In the genomic region with DNA sequence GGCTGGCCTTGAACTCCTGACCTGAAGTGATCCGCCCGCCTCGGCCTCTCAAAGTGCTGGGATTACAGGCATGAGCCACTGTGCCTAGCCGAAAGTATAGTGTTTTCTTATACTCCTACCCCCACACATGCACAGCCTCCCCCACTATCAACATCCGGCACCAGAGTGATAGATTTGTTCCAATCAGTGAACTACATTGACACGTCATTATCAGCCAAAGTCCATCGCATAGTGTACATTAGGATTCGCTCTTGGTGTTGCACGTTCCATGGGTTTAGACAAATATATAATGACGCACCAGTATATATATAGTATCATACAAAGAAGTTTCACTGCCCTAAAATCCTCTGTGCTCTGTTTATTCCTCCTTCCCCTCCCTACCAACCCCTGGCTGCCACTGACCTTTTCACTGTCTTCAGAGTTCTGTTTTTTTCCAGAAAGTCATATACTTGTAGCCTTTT, we compare ENCODE assay signal across 1 cellular context.
TF ChIP-seq lines count a peak whose summit lies in the region.

No MANE protein-coding gene starts in this region.

TF ChIP-seq in HepG2, 621 proteins besides CTCF, POLR2A, EP300 and RAD21 (continued from another document and continues in another):
- TF ChIP-seq, protein P1, sequence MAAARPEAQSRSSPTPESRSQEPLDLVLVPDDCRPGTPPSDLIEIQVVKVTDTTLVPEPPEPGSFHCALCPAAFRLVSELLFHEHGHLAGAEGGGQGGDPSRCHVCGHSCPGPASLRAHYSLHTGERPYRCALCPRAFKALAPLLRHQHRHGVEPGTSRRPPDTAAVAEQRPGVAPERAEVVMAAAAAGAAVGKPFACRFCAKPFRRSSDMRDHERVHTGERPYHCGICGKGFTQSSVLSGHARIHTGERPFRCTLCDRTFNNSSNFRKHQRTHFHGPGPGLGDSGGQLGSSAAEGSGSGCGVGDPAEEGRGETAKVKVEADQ (CRISPR knock-in tag; IDR thresholded peaks at IDR 0.05; ENCODE audit: borderline replicate concordance), result no peak
- TF ChIP-seq KMT2B (CRISPR knock-in tag; IDR thresholded peaks at IDR 0.05), result no peak
- TF ChIP-seq PCBP1 (IDR thresholded peaks at IDR 0.05; ENCODE audit: borderline replicate concordance, low read depth, low read length), result no peak
- TF ChIP-seq, protein P2, sequence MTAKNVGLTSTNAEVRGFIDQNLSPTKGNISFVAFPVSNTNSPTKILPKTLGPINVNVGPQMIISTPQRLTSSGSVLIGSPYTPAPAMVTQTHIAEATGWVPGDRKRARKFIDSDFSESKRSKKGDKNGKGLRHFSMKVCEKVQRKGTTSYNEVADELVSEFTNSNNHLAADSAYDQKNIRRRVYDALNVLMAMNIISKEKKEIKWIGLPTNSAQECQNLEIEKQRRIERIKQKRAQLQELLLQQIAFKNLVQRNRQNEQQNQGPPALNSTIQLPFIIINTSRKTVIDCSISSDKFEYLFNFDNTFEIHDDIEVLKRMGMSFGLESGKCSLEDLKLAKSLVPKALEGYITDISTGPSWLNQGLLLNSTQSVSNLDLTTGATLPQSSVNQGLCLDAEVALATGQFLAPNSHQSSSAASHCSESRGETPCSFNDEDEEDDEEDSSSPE (CRISPR knock-in tag; IDR thresholded peaks at IDR 0.05), result peak; percentile 28; the same call in 1 of the 2 replicates
- no peak for TF ChIP-seq ZNF20 (CRISPR knock-in tag; IDR thresholded peaks at IDR 0.05)
- peak; percentile 45; the same call in 1 of the 2 replicates for TF ChIP-seq KAT7 (CRISPR knock-in tag; IDR thresholded peaks at IDR 0.05; ENCODE audit: borderline replicate concordance)
- TF ChIP-seq, protein P3, sequence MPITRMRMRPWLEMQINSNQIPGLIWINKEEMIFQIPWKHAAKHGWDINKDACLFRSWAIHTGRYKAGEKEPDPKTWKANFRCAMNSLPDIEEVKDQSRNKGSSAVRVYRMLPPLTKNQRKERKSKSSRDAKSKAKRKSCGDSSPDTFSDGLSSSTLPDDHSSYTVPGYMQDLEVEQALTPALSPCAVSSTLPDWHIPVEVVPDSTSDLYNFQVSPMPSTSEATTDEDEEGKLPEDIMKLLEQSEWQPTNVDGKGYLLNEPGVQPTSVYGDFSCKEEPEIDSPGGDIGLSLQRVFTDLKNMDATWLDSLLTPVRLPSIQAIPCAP (CRISPR knock-in tag; IDR thresholded peaks at IDR 0.05; ENCODE audit: low read depth), result no peak
- no peak for TF ChIP-seq SIX4 (CRISPR knock-in tag; IDR thresholded peaks at IDR 0.05)
- TF ChIP-seq HOXD1 (CRISPR knock-in tag; IDR thresholded peaks at IDR 0.05), result peak; percentile 92
- TF ChIP-seq MAFG (CRISPR knock-in tag; IDR thresholded peaks at IDR 0.05), result no peak
- TF ChIP-seq ZNF446 (CRISPR knock-in tag; IDR thresholded peaks at IDR 0.05), result no peak
- TF ChIP-seq NAIF1 (CRISPR knock-in tag; IDR thresholded peaks at IDR 0.05; ENCODE audit: borderline replicate concordance), result 0 out of 2 replicates have a peak, but pooled peaks have one; percentile 37
- no peak for TF ChIP-seq KDM5B (CRISPR knock-in tag; IDR thresholded peaks at IDR 0.05; ENCODE audit: borderline replicate concordance)
- peak; percentile 72; the same call in 1 of the 2 replicates for TF ChIP-seq THAP11 (CRISPR knock-in tag; IDR thresholded peaks at IDR 0.05)
- TF ChIP-seq, protein P4, sequence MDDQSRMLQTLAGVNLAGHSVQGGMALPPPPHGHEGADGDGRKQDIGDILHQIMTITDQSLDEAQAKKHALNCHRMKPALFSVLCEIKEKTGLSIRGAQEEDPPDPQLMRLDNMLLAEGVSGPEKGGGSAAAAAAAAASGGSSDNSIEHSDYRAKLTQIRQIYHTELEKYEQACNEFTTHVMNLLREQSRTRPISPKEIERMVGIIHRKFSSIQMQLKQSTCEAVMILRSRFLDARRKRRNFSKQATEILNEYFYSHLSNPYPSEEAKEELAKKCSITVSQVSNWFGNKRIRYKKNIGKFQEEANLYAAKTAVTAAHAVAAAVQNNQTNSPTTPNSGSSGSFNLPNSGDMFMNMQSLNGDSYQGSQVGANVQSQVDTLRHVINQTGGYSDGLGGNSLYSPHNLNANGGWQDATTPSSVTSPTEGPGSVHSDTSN (CRISPR knock-in tag; IDR thresholded peaks at IDR 0.05; ENCODE audit: borderline replicate concordance), result no peak
- TF ChIP-seq SMAD3 (CRISPR knock-in tag; IDR thresholded peaks at IDR 0.05), result no peak
- TF ChIP-seq ZNF337 (CRISPR knock-in tag; IDR thresholded peaks at IDR 0.05; ENCODE audit: borderline replicate concordance, low read depth), result no peak
- TF ChIP-seq, protein P5, sequence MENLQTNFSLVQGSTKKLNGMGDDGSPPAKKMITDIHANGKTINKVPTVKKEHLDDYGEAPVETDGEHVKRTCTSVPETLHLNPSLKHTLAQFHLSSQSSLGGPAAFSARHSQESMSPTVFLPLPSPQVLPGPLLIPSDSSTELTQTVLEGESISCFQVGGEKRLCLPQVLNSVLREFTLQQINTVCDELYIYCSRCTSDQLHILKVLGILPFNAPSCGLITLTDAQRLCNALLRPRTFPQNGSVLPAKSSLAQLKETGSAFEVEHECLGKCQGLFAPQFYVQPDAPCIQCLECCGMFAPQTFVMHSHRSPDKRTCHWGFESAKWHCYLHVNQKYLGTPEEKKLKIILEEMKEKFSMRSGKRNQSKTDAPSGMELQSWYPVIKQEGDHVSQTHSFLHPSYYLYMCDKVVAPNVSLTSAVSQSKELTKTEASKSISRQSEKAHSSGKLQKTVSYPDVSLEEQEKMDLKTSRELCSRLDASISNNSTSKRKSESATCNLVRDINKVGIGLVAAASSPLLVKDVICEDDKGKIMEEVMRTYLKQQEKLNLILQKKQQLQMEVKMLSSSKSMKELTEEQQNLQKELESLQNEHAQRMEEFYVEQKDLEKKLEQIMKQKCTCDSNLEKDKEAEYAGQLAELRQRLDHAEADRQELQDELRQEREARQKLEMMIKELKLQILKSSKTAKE (CRISPR knock-in tag; IDR thresholded peaks at IDR 0.05; ENCODE audit: borderline replicate concordance), result peak; percentile 84
- peak; percentile 93 for TF ChIP-seq TARDBP (CRISPR knock-in tag; IDR thresholded peaks at IDR 0.05)
- no peak for TF ChIP-seq ZBTB42 (CRISPR knock-in tag; IDR thresholded peaks at IDR 0.05)
- peak; percentile 96 for TF ChIP-seq RARA (CRISPR knock-in tag; IDR thresholded peaks at IDR 0.05)
- no peak; the same call in 1 of the 2 replicates for TF ChIP-seq ZNF747 (CRISPR knock-in tag; IDR thresholded peaks at IDR 0.05; ENCODE audit: borderline replicate concordance)
- TF ChIP-seq, protein P6, sequence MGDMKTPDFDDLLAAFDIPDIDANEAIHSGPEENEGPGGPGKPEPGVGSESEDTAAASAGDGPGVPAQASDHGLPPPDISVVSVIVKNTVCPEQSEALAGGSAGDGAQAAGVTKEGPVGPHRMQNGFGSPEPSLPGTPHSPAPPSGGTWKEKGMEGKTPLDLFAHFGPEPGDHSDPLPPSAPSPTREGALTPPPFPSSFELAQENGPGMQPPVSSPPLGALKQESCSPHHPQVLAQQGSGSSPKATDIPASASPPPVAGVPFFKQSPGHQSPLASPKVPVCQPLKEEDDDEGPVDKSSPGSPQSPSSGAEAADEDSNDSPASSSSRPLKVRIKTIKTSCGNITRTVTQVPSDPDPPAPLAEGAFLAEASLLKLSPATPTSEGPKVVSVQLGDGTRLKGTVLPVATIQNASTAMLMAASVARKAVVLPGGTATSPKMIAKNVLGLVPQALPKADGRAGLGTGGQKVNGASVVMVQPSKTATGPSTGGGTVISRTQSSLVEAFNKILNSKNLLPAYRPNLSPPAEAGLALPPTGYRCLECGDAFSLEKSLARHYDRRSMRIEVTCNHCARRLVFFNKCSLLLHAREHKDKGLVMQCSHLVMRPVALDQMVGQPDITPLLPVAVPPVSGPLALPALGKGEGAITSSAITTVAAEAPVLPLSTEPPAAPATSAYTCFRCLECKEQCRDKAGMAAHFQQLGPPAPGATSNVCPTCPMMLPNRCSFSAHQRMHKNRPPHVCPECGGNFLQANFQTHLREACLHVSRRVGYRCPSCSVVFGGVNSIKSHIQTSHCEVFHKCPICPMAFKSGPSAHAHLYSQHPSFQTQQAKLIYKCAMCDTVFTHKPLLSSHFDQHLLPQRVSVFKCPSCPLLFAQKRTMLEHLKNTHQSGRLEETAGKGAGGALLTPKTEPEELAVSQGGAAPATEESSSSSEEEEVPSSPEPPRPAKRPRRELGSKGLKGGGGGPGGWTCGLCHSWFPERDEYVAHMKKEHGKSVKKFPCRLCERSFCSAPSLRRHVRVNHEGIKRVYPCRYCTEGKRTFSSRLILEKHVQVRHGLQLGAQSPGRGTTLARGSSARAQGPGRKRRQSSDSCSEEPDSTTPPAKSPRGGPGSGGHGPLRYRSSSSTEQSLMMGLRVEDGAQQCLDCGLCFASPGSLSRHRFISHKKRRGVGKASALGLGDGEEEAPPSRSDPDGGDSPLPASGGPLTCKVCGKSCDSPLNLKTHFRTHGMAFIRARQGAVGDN (CRISPR knock-in tag; IDR thresholded peaks at IDR 0.05), result no peak; the same call in 1 of the 2 replicates
- peak; percentile 70 for TF ChIP-seq NR2F2 (IDR thresholded peaks at IDR 0.05; ENCODE audit: borderline replicate concordance, low read depth)
- TF ChIP-seq, protein P7, sequence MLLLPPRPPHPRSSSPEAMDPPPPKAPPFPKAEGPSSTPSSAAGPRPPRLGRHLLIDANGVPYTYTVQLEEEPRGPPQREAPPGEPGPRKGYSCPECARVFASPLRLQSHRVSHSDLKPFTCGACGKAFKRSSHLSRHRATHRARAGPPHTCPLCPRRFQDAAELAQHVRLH (CRISPR knock-in tag; IDR thresholded peaks at IDR 0.05; ENCODE audit: borderline replicate concordance, low read depth), result peak; percentile 56; the same call in 1 of the 2 replicates
- TF ChIP-seq, protein P8, sequence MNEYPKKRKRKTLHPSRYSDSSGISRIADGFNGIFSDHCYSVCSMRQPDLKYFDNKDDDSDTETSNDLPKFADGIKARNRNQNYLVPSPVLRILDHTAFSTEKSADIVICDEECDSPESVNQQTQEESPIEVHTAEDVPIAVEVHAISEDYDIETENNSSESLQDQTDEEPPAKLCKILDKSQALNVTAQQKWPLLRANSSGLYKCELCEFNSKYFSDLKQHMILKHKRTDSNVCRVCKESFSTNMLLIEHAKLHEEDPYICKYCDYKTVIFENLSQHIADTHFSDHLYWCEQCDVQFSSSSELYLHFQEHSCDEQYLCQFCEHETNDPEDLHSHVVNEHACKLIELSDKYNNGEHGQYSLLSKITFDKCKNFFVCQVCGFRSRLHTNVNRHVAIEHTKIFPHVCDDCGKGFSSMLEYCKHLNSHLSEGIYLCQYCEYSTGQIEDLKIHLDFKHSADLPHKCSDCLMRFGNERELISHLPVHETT (CRISPR knock-in tag; conservative IDR thresholded peaks at IDR 0.05), result no peak
- peak; percentile 32; the same call in 1 of the 2 replicates for TF ChIP-seq ZNF878 (CRISPR knock-in tag; IDR thresholded peaks at IDR 0.05)
- no peak for TF ChIP-seq RNF2 (conservative IDR thresholded peaks at IDR 0.05; ENCODE audit: low read depth)
- TF ChIP-seq, protein P9, sequence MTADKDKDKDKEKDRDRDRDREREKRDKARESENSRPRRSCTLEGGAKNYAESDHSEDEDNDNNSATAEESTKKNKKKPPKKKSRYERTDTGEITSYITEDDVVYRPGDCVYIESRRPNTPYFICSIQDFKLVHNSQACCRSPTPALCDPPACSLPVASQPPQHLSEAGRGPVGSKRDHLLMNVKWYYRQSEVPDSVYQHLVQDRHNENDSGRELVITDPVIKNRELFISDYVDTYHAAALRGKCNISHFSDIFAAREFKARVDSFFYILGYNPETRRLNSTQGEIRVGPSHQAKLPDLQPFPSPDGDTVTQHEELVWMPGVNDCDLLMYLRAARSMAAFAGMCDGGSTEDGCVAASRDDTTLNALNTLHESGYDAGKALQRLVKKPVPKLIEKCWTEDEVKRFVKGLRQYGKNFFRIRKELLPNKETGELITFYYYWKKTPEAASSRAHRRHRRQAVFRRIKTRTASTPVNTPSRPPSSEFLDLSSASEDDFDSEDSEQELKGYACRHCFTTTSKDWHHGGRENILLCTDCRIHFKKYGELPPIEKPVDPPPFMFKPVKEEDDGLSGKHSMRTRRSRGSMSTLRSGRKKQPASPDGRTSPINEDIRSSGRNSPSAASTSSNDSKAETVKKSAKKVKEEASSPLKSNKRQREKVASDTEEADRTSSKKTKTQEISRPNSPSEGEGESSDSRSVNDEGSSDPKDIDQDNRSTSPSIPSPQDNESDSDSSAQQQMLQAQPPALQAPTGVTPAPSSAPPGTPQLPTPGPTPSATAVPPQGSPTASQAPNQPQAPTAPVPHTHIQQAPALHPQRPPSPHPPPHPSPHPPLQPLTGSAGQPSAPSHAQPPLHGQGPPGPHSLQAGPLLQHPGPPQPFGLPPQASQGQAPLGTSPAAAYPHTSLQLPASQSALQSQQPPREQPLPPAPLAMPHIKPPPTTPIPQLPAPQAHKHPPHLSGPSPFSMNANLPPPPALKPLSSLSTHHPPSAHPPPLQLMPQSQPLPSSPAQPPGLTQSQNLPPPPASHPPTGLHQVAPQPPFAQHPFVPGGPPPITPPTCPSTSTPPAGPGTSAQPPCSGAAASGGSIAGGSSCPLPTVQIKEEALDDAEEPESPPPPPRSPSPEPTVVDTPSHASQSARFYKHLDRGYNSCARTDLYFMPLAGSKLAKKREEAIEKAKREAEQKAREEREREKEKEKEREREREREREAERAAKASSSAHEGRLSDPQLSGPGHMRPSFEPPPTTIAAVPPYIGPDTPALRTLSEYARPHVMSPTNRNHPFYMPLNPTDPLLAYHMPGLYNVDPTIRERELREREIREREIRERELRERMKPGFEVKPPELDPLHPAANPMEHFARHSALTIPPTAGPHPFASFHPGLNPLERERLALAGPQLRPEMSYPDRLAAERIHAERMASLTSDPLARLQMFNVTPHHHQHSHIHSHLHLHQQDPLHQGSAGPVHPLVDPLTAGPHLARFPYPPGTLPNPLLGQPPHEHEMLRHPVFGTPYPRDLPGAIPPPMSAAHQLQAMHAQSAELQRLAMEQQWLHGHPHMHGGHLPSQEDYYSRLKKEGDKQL (CRISPR knock-in tag; IDR thresholded peaks at IDR 0.05; ENCODE audit: low read depth), result peak; percentile 82
- TF ChIP-seq, protein P10, sequence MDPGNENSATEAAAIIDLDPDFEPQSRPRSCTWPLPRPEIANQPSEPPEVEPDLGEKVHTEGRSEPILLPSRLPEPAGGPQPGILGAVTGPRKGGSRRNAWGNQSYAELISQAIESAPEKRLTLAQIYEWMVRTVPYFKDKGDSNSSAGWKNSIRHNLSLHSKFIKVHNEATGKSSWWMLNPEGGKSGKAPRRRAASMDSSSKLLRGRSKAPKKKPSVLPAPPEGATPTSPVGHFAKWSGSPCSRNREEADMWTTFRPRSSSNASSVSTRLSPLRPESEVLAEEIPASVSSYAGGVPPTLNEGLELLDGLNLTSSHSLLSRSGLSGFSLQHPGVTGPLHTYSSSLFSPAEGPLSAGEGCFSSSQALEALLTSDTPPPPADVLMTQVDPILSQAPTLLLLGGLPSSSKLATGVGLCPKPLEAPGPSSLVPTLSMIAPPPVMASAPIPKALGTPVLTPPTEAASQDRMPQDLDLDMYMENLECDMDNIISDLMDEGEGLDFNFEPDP (CRISPR knock-in tag; conservative IDR thresholded peaks at IDR 0.05), result no peak
- TF ChIP-seq NCOA1 (CRISPR knock-in tag; IDR thresholded peaks at IDR 0.05), result no peak
- TF ChIP-seq, protein P11, sequence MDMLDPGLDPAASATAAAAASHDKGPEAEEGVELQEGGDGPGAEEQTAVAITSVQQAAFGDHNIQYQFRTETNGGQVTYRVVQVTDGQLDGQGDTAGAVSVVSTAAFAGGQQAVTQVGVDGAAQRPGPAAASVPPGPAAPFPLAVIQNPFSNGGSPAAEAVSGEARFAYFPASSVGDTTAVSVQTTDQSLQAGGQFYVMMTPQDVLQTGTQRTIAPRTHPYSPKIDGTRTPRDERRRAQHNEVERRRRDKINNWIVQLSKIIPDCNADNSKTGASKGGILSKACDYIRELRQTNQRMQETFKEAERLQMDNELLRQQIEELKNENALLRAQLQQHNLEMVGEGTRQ (IDR thresholded peaks at IDR 0.05; ENCODE audit: low read depth, low read length), result no peak
- TF ChIP-seq, protein P11 (CRISPR knock-in tag; IDR thresholded peaks at IDR 0.05; ENCODE audit: borderline replicate concordance), result no peak
